In the genomic region with DNA sequence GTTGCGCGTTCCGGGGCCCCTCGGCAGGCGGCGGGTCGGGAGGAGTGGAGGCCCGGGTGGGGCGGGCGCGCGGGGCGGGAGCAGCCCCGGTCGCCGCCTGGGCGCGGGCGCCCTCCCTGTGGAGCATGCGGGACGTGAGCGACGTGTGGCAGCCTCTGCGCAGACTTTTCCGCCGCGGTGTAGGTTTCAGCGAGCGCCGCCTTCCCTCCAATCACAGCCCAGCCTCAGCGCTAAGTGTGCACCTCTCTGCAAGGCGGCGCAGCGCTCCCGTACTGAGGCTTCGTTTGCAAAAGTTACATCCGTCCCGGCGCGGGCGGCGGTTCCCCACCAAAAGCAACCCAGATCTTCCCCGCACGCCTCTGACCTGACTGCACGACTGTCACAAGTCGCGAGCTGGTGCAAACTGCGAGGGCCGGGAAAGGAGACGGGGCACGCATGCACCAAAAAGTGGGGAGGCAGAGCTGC, we compare ENCODE assay signal across 8 cellular contexts.
DNase-seq lines count a peak whose midpoint lies in the region; ATAC-seq, FAIRE-seq and TF ChIP-seq lines count a peak whose summit lies in the region.

No MANE protein-coding gene starts in this region.

- H3K27me3 ChIP-seq in adipocyte (replicated peaks; ENCODE audit: control insufficient read depth, insufficient read depth, low read length) = no peaks in the 10 kb centered on the region

- no peak for FAIRE-seq in urothelium cell line (lab: Jason Lieb, UNC)

- TF ChIP-seq CTCF in retinal pigment epithelial cell (conservative IDR thresholded peaks at IDR 0.05; ENCODE audit: low read depth, low read length) = no peak

- ATAC-seq in HG03442 (IDR thresholded peaks at IDR 0.05; ENCODE audit: unreplicated experiment) (peak; percentile 44), SK-N-SH treated with all-trans-retinoic acid at 6 μM for 48 hours (peak; percentile 57)

- H3K4me3 ChIP-seq in adipocyte (ENCODE audit: low read length) (peak overlapping the region; percentile 99), retinal pigment epithelial cell (ENCODE audit: low read length) (peak overlapping the region; percentile 41)

- H3K4me1 ChIP-seq in adipocyte (ENCODE audit: control insufficient read depth, insufficient read depth, low read length) = peaks cover 53% of the 10 kb centered on the region

- peak overlapping the region; percentile 87 for H3K9ac ChIP-seq in adipocyte (ENCODE audit: low read length)

- H3K36me3 ChIP-seq in adipocyte (ENCODE audit: control insufficient read depth, insufficient read depth, low read length, severe bottlenecking) = no peaks in the 10 kb centered on the region

- DNase-seq in AG20443 (ENCODE audit: low spot score) = peak; percentile 56
- peak; percentile 65 for DNase-seq in GM19238 (ENCODE audit: insufficient read length, low spot score)
- peak; percentile 90 for DNase-seq in adipocyte (ENCODE audit: low read depth)
- DNase-seq in hepatic stellate cell (ENCODE audit: low spot score) = peak; percentile 73
- DNase-seq in retinal pigment epithelial cell (ENCODE audit: low read depth) = no peak
- no peak for DNase-seq in urothelium cell line (ENCODE audit: low spot score)

- H3K9me3 ChIP-seq in adipocyte (ENCODE audit: control insufficient read depth, low read length) = no peaks in the 10 kb centered on the region

TF ChIP-seq in SK-N-SH treated with all-trans-retinoic acid at 6 μM for 48 hours, 23 proteins besides CTCF, POLR2A, EP300 and RAD21:
- no peak for TF ChIP-seq OSR1 (CRISPR knock-in tag; IDR thresholded peaks at IDR 0.05)
- TF ChIP-seq ARNTL (CRISPR knock-in tag; IDR thresholded peaks at IDR 0.05; ENCODE audit: borderline replicate concordance, low read depth) = no peak
- no peak for TF ChIP-seq ESRRG (CRISPR knock-in tag; IDR thresholded peaks at IDR 0.05)
- no peak for TF ChIP-seq GLIS3 (CRISPR knock-in tag; IDR thresholded peaks at IDR 0.05)
- no peak for TF ChIP-seq SNAI2 (CRISPR knock-in tag; IDR thresholded peaks at IDR 0.05)
- TF ChIP-seq RARB (CRISPR knock-in tag; IDR thresholded peaks at IDR 0.05) = no peak
- TF ChIP-seq PPARA (CRISPR knock-in tag; IDR thresholded peaks at IDR 0.05; ENCODE audit: borderline replicate concordance) = no peak
- no peak for TF ChIP-seq BACH2 (CRISPR knock-in tag; IDR thresholded peaks at IDR 0.05; ENCODE audit: borderline replicate concordance)
- TF ChIP-seq ZNF70 (CRISPR knock-in tag; IDR thresholded peaks at IDR 0.05) = no peak
- no peak for TF ChIP-seq CSDC2 (CRISPR knock-in tag; IDR thresholded peaks at IDR 0.05)
- no peak for TF ChIP-seq ZC3H10 (CRISPR knock-in tag; IDR thresholded peaks at IDR 0.05)
- TF ChIP-seq ZFP3 (CRISPR knock-in tag; IDR thresholded peaks at IDR 0.05) = no peak
- TF ChIP-seq, protein P1, sequence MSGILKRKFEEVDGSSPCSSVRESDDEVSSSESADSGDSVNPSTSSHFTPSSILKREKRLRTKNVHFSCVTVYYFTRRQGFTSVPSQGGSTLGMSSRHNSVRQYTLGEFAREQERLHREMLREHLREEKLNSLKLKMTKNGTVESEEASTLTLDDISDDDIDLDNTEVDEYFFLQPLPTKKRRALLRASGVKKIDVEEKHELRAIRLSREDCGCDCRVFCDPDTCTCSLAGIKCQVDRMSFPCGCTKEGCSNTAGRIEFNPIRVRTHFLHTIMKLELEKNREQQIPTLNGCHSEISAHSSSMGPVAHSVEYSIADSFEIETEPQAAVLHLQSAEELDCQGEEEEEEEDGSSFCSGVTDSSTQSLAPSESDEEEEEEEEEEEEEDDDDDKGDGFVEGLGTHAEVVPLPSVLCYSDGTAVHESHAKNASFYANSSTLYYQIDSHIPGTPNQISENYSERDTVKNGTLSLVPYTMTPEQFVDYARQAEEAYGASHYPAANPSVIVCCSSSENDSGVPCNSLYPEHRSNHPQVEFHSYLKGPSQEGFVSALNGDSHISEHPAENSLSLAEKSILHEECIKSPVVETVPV (CRISPR knock-in tag; IDR thresholded peaks at IDR 0.05) = no peak
- TF ChIP-seq ZNF8 (CRISPR knock-in tag; IDR thresholded peaks at IDR 0.05) = no peak
- TF ChIP-seq, protein P2, sequence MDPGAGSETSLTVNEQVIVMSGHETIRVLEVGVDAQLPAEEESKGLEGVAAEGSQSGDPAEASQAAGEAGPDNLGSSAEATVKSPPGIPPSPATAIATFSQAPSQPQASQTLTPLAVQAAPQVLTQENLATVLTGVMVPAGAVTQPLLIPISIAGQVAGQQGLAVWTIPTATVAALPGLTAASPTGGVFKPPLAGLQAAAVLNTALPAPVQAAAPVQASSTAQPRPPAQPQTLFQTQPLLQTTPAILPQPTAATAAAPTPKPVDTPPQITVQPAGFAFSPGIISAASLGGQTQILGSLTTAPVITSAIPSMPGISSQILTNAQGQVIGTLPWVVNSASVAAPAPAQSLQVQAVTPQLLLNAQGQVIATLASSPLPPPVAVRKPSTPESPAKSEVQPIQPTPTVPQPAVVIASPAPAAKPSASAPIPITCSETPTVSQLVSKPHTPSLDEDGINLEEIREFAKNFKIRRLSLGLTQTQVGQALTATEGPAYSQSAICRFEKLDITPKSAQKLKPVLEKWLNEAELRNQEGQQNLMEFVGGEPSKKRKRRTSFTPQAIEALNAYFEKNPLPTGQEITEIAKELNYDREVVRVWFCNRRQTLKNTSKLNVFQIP (CRISPR knock-in tag; IDR thresholded peaks at IDR 0.05; ENCODE audit: borderline replicate concordance, low read depth) = no peak
- TF ChIP-seq, protein P3, sequence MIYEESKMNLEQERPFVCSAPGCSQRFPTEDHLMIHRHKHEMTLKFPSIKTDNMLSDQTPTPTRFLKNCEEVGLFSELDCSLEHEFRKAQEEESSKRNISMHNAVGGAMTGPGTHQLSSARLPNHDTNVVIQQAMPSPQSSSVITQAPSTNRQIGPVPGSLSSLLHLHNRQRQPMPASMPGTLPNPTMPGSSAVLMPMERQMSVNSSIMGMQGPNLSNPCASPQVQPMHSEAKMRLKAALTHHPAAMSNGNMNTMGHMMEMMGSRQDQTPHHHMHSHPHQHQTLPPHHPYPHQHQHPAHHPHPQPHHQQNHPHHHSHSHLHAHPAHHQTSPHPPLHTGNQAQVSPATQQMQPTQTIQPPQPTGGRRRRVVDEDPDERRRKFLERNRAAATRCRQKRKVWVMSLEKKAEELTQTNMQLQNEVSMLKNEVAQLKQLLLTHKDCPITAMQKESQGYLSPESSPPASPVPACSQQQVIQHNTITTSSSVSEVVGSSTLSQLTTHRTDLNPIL (CRISPR knock-in tag; IDR thresholded peaks at IDR 0.05; ENCODE audit: low read depth) = no peak

Comparison
In these comparisons a context has a peak if more than half of its experiments do, and no peak if none do; other contexts are left out.
1. DNase-seq: peak in AG20443 (single experiment), GM19238 (single experiment), adipocyte (single experiment) and hepatic stellate cell (single experiment); none in retinal pigment epithelial cell (single experiment) and urothelium cell line (single experiment).